ENCODE assay signal across 11 cellular contexts in the genomic region with DNA sequence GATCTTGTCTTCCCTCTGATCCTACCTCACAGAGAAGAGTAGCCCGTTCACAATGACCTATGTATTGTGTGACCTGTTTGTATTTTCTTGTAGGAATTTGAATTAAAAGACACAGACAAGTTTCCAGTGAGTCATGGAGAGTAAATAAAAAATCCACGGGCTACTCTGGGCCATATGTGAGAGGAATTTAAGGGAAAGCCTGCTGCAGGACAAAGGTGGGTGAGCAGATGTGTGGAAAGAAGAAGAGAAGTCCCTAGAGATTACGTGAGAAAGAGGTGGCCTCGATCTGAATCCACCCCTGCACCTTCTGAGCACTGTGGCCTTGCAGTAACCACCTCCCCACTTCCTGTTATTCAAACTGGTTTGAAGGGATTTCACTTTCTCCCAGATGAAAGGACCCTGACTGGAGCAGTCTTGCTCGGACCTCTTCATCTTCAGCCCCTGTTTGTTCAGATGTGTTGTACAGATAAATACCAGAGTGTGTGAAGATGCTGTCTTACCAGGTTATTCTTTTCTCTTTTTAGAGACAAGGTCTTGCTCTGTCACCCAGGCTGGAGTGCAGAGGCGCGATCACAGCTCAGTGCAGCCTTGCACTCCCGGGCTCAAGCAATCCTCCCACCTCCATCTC.
DNase-seq lines count a peak whose midpoint lies in the region; ATAC-seq, FAIRE-seq and TF ChIP-seq lines count a peak whose summit lies in the region.
"Had no signal": no experiment of that assay in that cellular context is flagged by ENCODE, and none has a peak within 500 bp of the region (broad histone marks: within the 10 kb centered on the region; RNA-seq: fewer than 3 reads in every experiment).

No MANE protein-coding gene starts in this region.

- peak; percentile 79 for ATAC-seq in GM19035 (IDR thresholded peaks at IDR 0.05; ENCODE audit: unreplicated experiment)
- ATAC-seq in HG03066 (IDR thresholded peaks at IDR 0.05; ENCODE audit: low read depth, unreplicated experiment), result peak; percentile 88
- peak; percentile 93 for ATAC-seq in activated T-helper 17 cell treated with anti-CD3 and anti-CD28 coated beads, Interleukin-2, amount 50 U/mL, for 72 hours (replicated peaks)
- no peak; the same call in 1 of the 2 replicates for ATAC-seq in WTC11
- ATAC-seq: Right ventricle myocardium inferior had no signal

- H3K27me3 Mint-ChIP-seq in CD8-positive, alpha-beta memory T cell, result peaks cover 0 to 4% of the 10 kb centered on the region in 2 donors
- peaks cover 3% of the 10 kb centered on the region for H3K27me3 Mint-ChIP-seq in activated T-helper 17 cell treated with anti-CD3 and anti-CD28 coated beads, Interleukin-2, amount 50 U/mL, for 72 hours
- H3K27me3 Mint-ChIP-seq in WTC11 (ENCODE audit: low read depth), result no peaks in the 10 kb centered on the region

- H3K27ac ChIP-seq in CD8-positive, alpha-beta memory T cell (ENCODE audit: low read depth, low read length), result no peak overlapping the region
- H3K27ac ChIP-seq in brain microvascular endothelial cell, result no peak overlapping the region
- H3K27ac ChIP-seq: neutrophil had no signal

- H3K4me3 ChIP-seq in CD8-positive, alpha-beta memory T cell (ENCODE audit: low read length), result peak overlapping the region; percentile 1
- H3K4me3 ChIP-seq in brain microvascular endothelial cell (ENCODE audit: low read depth, low read length), result no peak overlapping the region

- in situ Hi-C loops in brain microvascular endothelial cell (cut with HindIII; ENCODE audit: low pct_ligation_motif_present, low sequenced_read_pairs), result no loop called here

- H3K4me1 ChIP-seq in CD8-positive, alpha-beta memory T cell (ENCODE audit: insufficient read depth, low read length), result peaks cover 23% of the 10 kb centered on the region

- peaks cover 25 to 39% (median 32%) of the 10 kb centered on the region in 3 donors for H3K4me1 Mint-ChIP-seq in CD8-positive, alpha-beta memory T cell
- peaks cover 23% of the 10 kb centered on the region for H3K4me1 Mint-ChIP-seq in activated T-helper 17 cell treated with anti-CD3 and anti-CD28 coated beads, Interleukin-2, amount 50 U/mL, for 72 hours
- peaks cover 20% of the 10 kb centered on the region for H3K4me1 Mint-ChIP-seq in WTC11

- peak overlapping the region; percentile 38 to 89 (median 76) for H3K27ac Mint-ChIP-seq in CD8-positive, alpha-beta memory T cell
- peak overlapping the region; percentile 15 for H3K27ac Mint-ChIP-seq in activated T-helper 17 cell treated with anti-CD3 and anti-CD28 coated beads, Interleukin-2, amount 50 U/mL, for 72 hours
- H3K27ac Mint-ChIP-seq in WTC11, result no peak overlapping the region

- H3K9me3 Mint-ChIP-seq in CD8-positive, alpha-beta memory T cell, result no peaks in the 10 kb centered on the region
- peaks cover 4% of the 10 kb centered on the region for H3K9me3 Mint-ChIP-seq in activated T-helper 17 cell treated with anti-CD3 and anti-CD28 coated beads, Interleukin-2, amount 50 U/mL, for 72 hours
- H3K9me3 Mint-ChIP-seq in WTC11, result 0 out of 2 replicates have a peak, but pooled peaks cover 3% of the 10 kb centered on the region

- peak in 3 of 5 donors; percentile 30 to 63 (median 48) for DNase-seq in CD8-positive, alpha-beta memory T cell
- DNase-seq in WTC11 (ENCODE audit: low spot score), result no peak
- no peak for DNase-seq in NCI-H1417 (lab: John Stamatoyannopoulos, UW)
- DNase-seq in brain microvascular endothelial cell, result no peak
- no peak for DNase-seq in H54 (ENCODE audit: insufficient read length, low spot score)

- no peaks in the 10 kb centered on the region for H3K36me3 ChIP-seq in CD8-positive, alpha-beta memory T cell (ENCODE audit: insufficient read depth, low read length)
- H3K36me3 ChIP-seq in brain microvascular endothelial cell (replicated peaks), result no peaks in the 10 kb centered on the region
- H3K36me3 ChIP-seq: neutrophil had no signal

- FAIRE-seq in H54 (lab: Jason Lieb, UNC), result no peak
- FAIRE-seq: endothelial cell of umbilical vein had no signal

- POLR2A ChIA-PET in CD8-positive, alpha-beta memory T cell (lab: Charles Lee), result no interaction called here
- POLR2A ChIA-PET in WTC11 (lab: Charles Lee), result no interaction called here

- H3K36me3 Mint-ChIP-seq in CD8-positive, alpha-beta memory T cell, result peaks cover 2 to 11% (median 6%) of the 10 kb centered on the region in 3 donors
- no peaks in the 10 kb centered on the region for H3K36me3 Mint-ChIP-seq in activated T-helper 17 cell treated with anti-CD3 and anti-CD28 coated beads, Interleukin-2, amount 50 U/mL, for 72 hours (ENCODE audit: low read depth)
- H3K36me3 Mint-ChIP-seq in WTC11, result no peaks in the 10 kb centered on the region

- no peaks in the 10 kb centered on the region for H3K27me3 ChIP-seq in CD8-positive, alpha-beta memory T cell (ENCODE audit: insufficient read depth, low read length, poor library complexity, severe bottlenecking)
- H3K27me3 ChIP-seq in brain microvascular endothelial cell (replicated peaks), result no peaks in the 10 kb centered on the region
- H3K27me3 ChIP-seq: neutrophil had no signal

- H3K4me3 Mint-ChIP-seq in CD8-positive, alpha-beta memory T cell, result peak overlapping the region in 6 of 7 donors; percentile 37 to 73 (median 66)
- H3K4me3 Mint-ChIP-seq in activated T-helper 17 cell treated with anti-CD3 and anti-CD28 coated beads, Interleukin-2, amount 50 U/mL, for 72 hours, result peak overlapping the region; percentile 21
- no peak overlapping the region for H3K4me3 Mint-ChIP-seq in WTC11

- TF ChIP-seq CTCF in WTC11 (IDR thresholded peaks at IDR 0.05) (no peak), brain microvascular endothelial cell (IDR thresholded peaks at IDR 0.05; ENCODE audit: low read depth, low read length, missing control alignments) (no peak)

- CTCF ChIA-PET in CD8-positive, alpha-beta memory T cell (lab: Charles Lee), result no interaction called here
- CTCF ChIA-PET in WTC11 (lab: Charles Lee), result no interaction called here

- TF ChIP-seq POLR2A in H54 (IDR thresholded peaks at IDR 0.05; ENCODE audit: low read depth, low read length), result no peak

- no peaks in the 10 kb centered on the region for H3K9me3 ChIP-seq in CD8-positive, alpha-beta memory T cell (ENCODE audit: low read length)
- H3K9me3 ChIP-seq: neutrophil had no signal

TF ChIP-seq in WTC11, 78 proteins besides CTCF, POLR2A, EP300 and RAD21:
- TF ChIP-seq ZNF232 (CRISPR knock-in tag; IDR thresholded peaks at IDR 0.05) (no peak), ZNF671 (CRISPR knock-in tag; IDR thresholded peaks at IDR 0.05) (no peak), GABPB1 (CRISPR knock-in tag; IDR thresholded peaks at IDR 0.05) (no peak)
- TF ChIP-seq, protein P1, sequence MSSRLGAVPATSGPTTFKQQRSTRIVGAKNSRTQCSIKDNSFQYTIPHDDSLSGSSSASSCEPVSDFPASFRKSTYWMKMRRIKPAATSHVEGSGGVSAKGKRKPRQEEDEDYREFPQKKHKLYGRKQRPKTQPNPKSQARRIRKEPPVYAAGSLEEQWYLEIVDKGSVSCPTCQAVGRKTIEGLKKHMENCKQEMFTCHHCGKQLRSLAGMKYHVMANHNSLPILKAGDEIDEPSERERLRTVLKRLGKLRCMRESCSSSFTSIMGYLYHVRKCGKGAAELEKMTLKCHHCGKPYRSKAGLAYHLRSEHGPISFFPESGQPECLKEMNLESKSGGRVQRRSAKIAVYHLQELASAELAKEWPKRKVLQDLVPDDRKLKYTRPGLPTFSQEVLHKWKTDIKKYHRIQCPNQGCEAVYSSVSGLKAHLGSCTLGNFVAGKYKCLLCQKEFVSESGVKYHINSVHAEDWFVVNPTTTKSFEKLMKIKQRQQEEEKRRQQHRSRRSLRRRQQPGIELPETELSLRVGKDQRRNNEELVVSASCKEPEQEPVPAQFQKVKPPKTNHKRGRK (CRISPR knock-in tag; IDR thresholded peaks at IDR 0.05; ENCODE audit: borderline replicate concordance), result no peak

Comparison
In these comparisons a context has a peak if more than half of its experiments do, and no peak if none do; other contexts are left out.
1. DNase-seq: peak in CD8-positive, alpha-beta memory T cell (3 of 5); none in WTC11 (single experiment), NCI-H1417 (0 of 3), brain microvascular endothelial cell (single experiment) and H54 (single experiment).